ENCODE assay signal across 16 cellular contexts in the genomic region with DNA sequence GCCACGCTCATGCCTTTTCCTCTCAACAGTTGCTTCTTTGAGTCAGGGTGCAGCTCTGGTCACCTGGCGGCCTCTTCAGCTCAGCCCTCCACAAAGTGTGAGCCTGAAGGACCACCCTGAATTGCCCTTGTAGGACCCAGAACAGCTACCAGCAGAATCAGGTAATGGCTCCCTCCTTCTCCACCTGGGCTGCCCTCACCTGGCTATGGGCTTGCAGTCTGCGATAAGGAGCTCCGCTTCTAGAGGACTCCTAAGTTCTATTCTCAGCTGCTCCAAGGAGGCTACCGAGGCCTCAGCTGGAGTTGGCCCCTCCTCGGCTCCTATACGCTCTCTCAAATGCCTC. TPM values are rescaled to one million over a fixed set of nuclear protein-coding genes. Genes with fewer than 3 reads are reported as not detected.
A peak's percentile ranks its signal among the peaks of the same experiment; 100 is the strongest.
DNase-seq lines count a peak whose midpoint lies in the region; ATAC-seq and TF ChIP-seq lines count a peak whose summit lies in the region.
"Had no signal": no experiment of that assay in that cellular context is flagged by ENCODE, and none has a peak within 500 bp of the region (broad histone marks: within the 10 kb centered on the region; RNA-seq: fewer than 3 reads in every experiment).

No MANE protein-coding gene starts in this region.

- H3K4me1 ChIP-seq in HUES64 (ENCODE audit: insufficient read depth, low read length) (peaks cover 16% of the 10 kb centered on the region), duodenal mucosa (ENCODE audit: control insufficient read depth in 1 of 2, insufficient read depth in 2 of 2, low read length in 2 of 2) (peaks cover 29 to 41% of the 10 kb centered on the region in 2 donors), mesodermal cell (ENCODE audit: control insufficient read depth, insufficient read depth, low read length, poor library complexity, severe bottlenecking) (peaks cover 16% of the 10 kb centered on the region), upper lobe of left lung (peaks cover 10 to 38% (median 23%) of the 10 kb centered on the region in 4 donors)
- H3K4me1 ChIP-seq: psoas muscle had no signal

- no peak for ATAC-seq in upper lobe of left lung (ENCODE audit: low FRiP score in 2 of 2)

- 93% methylated on average over 7 of the region's 7 CpGs for WGBS in HUES64
- 96 to 99% methylated on average over 7 of the region's 7 CpGs for WGBS in mesodermal cell (ENCODE audit: insufficient coverage in 2 of 2), 2 experiments
- WGBS in upper lobe of left lung, 2 donors: 84% methylated on average over 7 of the region's 7 CpGs; no CpG with 5 or more reads in 1 of the 2 donors

- TF ChIP-seq EP300 in upper lobe of left lung (IDR thresholded peaks at IDR 0.05): no peak

- H3K4me3 ChIP-seq in HUES64 (ENCODE audit: low read length) (no peak overlapping the region), duodenal mucosa (ENCODE audit: low read depth in 1 of 2, low read length in 2 of 2) (peak overlapping the region; percentile 27 to 47), mesodermal cell (ENCODE audit: extremely low read depth, insufficient read depth, low read length, poor library complexity, severe bottlenecking) (no peak overlapping the region), upper lobe of left lung (no peak overlapping the region)
- H3K4me3 ChIP-seq: psoas muscle had no signal

- H3K27ac ChIP-seq in HUES64 (ENCODE audit: low read depth, low read length): peak overlapping the region; percentile 74
- peak overlapping the region; percentile 93 for H3K27ac ChIP-seq in duodenal mucosa (ENCODE audit: low read depth, low read length)
- peak overlapping the region; percentile 45 for H3K27ac ChIP-seq in mesodermal cell (ENCODE audit: low read depth, low read length, severe bottlenecking)
- H3K27ac ChIP-seq in upper lobe of left lung: peak overlapping the region; percentile 87 to 93 (median 91)
- H3K27ac ChIP-seq: psoas muscle had no signal

- TF ChIP-seq CTCF in upper lobe of left lung (IDR thresholded peaks at IDR 0.05): no peak

- H3K36me3 ChIP-seq in HUES64 (ENCODE audit: insufficient read depth, low read length) (peaks cover 29% of the 10 kb centered on the region), duodenal mucosa (ENCODE audit: control insufficient read depth in 1 of 2, insufficient read depth in 2 of 2, low read length in 2 of 2) (peaks cover 15 to 24% of the 10 kb centered on the region in 2 donors), mesodermal cell (ENCODE audit: control insufficient read depth, insufficient read depth, low read length) (peaks cover 39% of the 10 kb centered on the region), upper lobe of left lung (peaks cover 11 to 27% (median 23%) of the 10 kb centered on the region in 4 donors)

- DNase-seq in upper lobe of left lung (no peak), GM19240 (ENCODE audit: insufficient read length, low spot score) (no peak), NCI-H1930 (lab: John Stamatoyannopoulos, UW) (no peak), LoVo (ENCODE audit: low spot score) (no peak)
- DNase-seq: activated CD8-positive, alpha-beta memory T cell treated with anti-CD3 and anti-CD28 coated beads, Interleukin-2, amount 50 U/mL, for 48 hours; effector CD4-positive, alpha-beta T cell; GOT3; NCI-H146; NCI-H748 treated with DMSO at 0.1 percent for 48 hours; psoas muscle; SIG-M5; stimulated activated CD4-positive, alpha-beta T cell treated with anti-CD3 and anti-CD28 coated beads, Interleukin-4, amount 100 ng/mL, for 4 hours; stimulated activated naive CD8-positive, alpha-beta T cell treated with anti-CD3 and anti-CD28 coated beads, Interleukin-15, amount 100 ng/mL, for 72 hours had no signal

- no peak for TF ChIP-seq POLR2A in upper lobe of left lung (IDR thresholded peaks at IDR 0.05)

- H3K27me3 ChIP-seq in HUES64 (ENCODE audit: insufficient read depth, low read length) (no peaks in the 10 kb centered on the region), duodenal mucosa (ENCODE audit: control insufficient read depth in 1 of 2, insufficient read depth in 2 of 2, low read length in 2 of 2) (no peaks in the 10 kb centered on the region), upper lobe of left lung (no peaks in the 10 kb centered on the region)

- no peak overlapping the region for H3K9ac ChIP-seq in HUES64 (ENCODE audit: low read depth, low read length)
- H3K9ac ChIP-seq in duodenal mucosa (ENCODE audit: low read depth in 1 of 2, low read length in 2 of 2): peak overlapping the region; percentile 55 to 63

- no peaks in the 10 kb centered on the region for H3K9me3 ChIP-seq in HUES64 (ENCODE audit: insufficient read depth, low read depth, low read length)
- H3K9me3 ChIP-seq in duodenal mucosa (ENCODE audit: control insufficient read depth in 1 of 2, low read length in 2 of 2): no peaks in the 10 kb centered on the region
- H3K9me3 ChIP-seq in mesodermal cell (ENCODE audit: control insufficient read depth, low read length): no peaks in the 10 kb centered on the region
- no peaks in the 10 kb centered on the region for H3K9me3 ChIP-seq in upper lobe of left lung
- H3K9me3 ChIP-seq: psoas muscle had no signal

RNA-seq across cellular contexts. Expression of gene SMIM5, which starts 13.4 kb away (rescaled TPM):
- not detected for polyA plus RNA-seq in HUES64 (2013, experiment 1 of 2)
- polyA plus RNA-seq in HUES64 (2013, experiment 2 of 2): not detected
- not detected for polyA plus RNA-seq in mesodermal cell (2013, experiment 1 of 2)
- not detected for polyA plus RNA-seq in mesodermal cell (2013, experiment 2 of 2)
- total RNA-seq in upper lobe of left lung: 1 to 10 TPM; 1.9 to 7.3 (median 3.3) TPM

RNA-seq across cellular contexts. Expression of gene RECQL5, which starts 20.4 kb away (rescaled TPM):
- 17.7 TPM for polyA plus RNA-seq in HUES64 (2013, experiment 1 of 2)
- polyA plus RNA-seq in HUES64 (2013, experiment 2 of 2): 21.7 TPM
- 31.4 TPM for polyA plus RNA-seq in mesodermal cell (2013, experiment 1 of 2)
- polyA plus RNA-seq in mesodermal cell (2013, experiment 2 of 2): 27.7 TPM
- 10 to 100 TPM; 11.4 to 97.4 (median 41.4) TPM for total RNA-seq in upper lobe of left lung

RNA-seq across cellular contexts. Expression of gene SAP30BP, which starts 20.5 kb away (rescaled TPM):
- 66.7 TPM for polyA plus RNA-seq in HUES64 (2013, experiment 1 of 2)
- polyA plus RNA-seq in HUES64 (2013, experiment 2 of 2): 66.8 TPM
- polyA plus RNA-seq in mesodermal cell (2013, experiment 1 of 2): 95.8 TPM
- polyA plus RNA-seq in mesodermal cell (2013, experiment 2 of 2): 91.9 TPM
- 100 to 1,000 TPM in 1 of 6 donors, 10 to 100 TPM in 5; 64.1 to 125 (median 80.8) TPM for total RNA-seq in upper lobe of left lung

RNA-seq across cellular contexts. Expression of gene MYO15B, which starts 59.0 kb away (rescaled TPM):
- polyA plus RNA-seq in HUES64 (2013, experiment 1 of 2): 2.6 TPM
- polyA plus RNA-seq in HUES64 (2013, experiment 2 of 2): 8.7 TPM
- 35.3 TPM for polyA plus RNA-seq in mesodermal cell (2013, experiment 1 of 2)
- polyA plus RNA-seq in mesodermal cell (2013, experiment 2 of 2): 28.7 TPM
- 100 to 1,000 TPM in 4 of 6 donors, 10 to 100 TPM in 2; 89.8 to 592 (median 183) TPM for total RNA-seq in upper lobe of left lung

Comparison
In these comparisons a context has a peak if more than half of its experiments do, and no peak if none do; other contexts are left out.
1. H3K4me3 ChIP-seq: peak in duodenal mucosa (2 of 2); none in HUES64 (single experiment), mesodermal cell (single experiment) and upper lobe of left lung (0 of 4).
2. Peak in every context shown above with its lines, with median percentiles within 50 percentile points of each other: H3K27ac ChIP-seq.